14 cellular contexts compared by ENCODE assay signal in genomic region chr17:44959821-44960523, GRCh38. TPM values are rescaled to one million over a fixed set of nuclear protein-coding genes. Genes with fewer than 3 reads are reported as not detected.
DNase-seq lines count a peak whose midpoint lies in the region; ATAC-seq, FAIRE-seq and TF ChIP-seq lines count a peak whose summit lies in the region.
"Had no signal": no experiment of that assay in that cellular context is flagged by ENCODE, and none has a peak within 500 bp of the region (broad histone marks: within the 10 kb centered on the region; RNA-seq: fewer than 3 reads in every experiment).

No MANE protein-coding gene starts in this region.

- H3K27ac ChIP-seq in RWPE2 (ENCODE audit: poor library complexity, severe bottlenecking) (peak overlapping the region; percentile 30), endothelial cell of umbilical vein (ENCODE audit: insufficient read depth, low read depth, low read length) (no peak overlapping the region)
- H3K27ac ChIP-seq: adrenal gland, skin epidermis had no signal

- no peak overlapping the region for H3K27ac Mint-ChIP-seq in activated CD8-positive, alpha-beta memory T cell treated with anti-CD3 and anti-CD28 coated beads, Interleukin-2, amount 10 ng/mL, durations not matched to agents 7 days and 5 days

- peak overlapping the region; percentile 12 for H3K4me2 ChIP-seq in endothelial cell of umbilical vein (ENCODE audit: insufficient read depth, low read length)

- H3K9ac ChIP-seq in endothelial cell of umbilical vein (replicated peaks; ENCODE audit: extremely low read depth, insufficient read depth, low read length): no peak overlapping the region

- POLR2A ChIA-PET in endothelial cell of umbilical vein (lab: Charles Lee): interaction anchor here (1.0 kb wide), 1 partner anchor 11 kb away, joined by 4 read pairs; no protein-coding TSS in a partner anchor

- no peaks in the 10 kb centered on the region for H4K20me1 ChIP-seq in endothelial cell of umbilical vein (replicated peaks; ENCODE audit: control insufficient read depth, extremely low read depth, insufficient read depth, low read length)

- H3K36me3 ChIP-seq in RWPE2 (ENCODE audit: low read depth) (no peaks in the 10 kb centered on the region), endothelial cell of umbilical vein (ENCODE audit: control insufficient read depth in 2 of 2, extremely low read depth in 1 of 2, insufficient read depth in 2 of 2, low read length in 2 of 2) (no peaks in the 10 kb centered on the region)
- H3K36me3 ChIP-seq: adrenal gland had no signal

- no peaks in the 10 kb centered on the region for H3K36me3 Mint-ChIP-seq in activated CD8-positive, alpha-beta memory T cell treated with anti-CD3 and anti-CD28 coated beads, Interleukin-2, amount 10 ng/mL, durations not matched to agents 7 days and 5 days

- DNase-seq in activated CD8-positive, alpha-beta memory T cell treated with anti-CD3 and anti-CD28 coated beads, Interleukin-2, amount 50 U/mL, for 4 hours: peak; percentile 56
- DNase-seq in activated CD8-positive, alpha-beta memory T cell treated with anti-CD3 and anti-CD28 coated beads, Interleukin-2, amount 10 ng/mL, durations not matched to agents 7 days and 5 days: no peak
- peak; percentile 49 for DNase-seq in RWPE2 (ENCODE audit: low spot score)
- DNase-seq in endothelial cell of umbilical vein (ENCODE audit: low read depth, low spot score): no peak
- no peak for DNase-seq in skeletal muscle cell (ENCODE audit: low read depth)
- no peak for DNase-seq in DMS 273 treated with DMSO at 0.1 percent for 48 hours (lab: John Stamatoyannopoulos, UW)
- no peak for DNase-seq in activated gamma-delta T cell treated with Interleukin-2 at 50 U/mL for 16 hours
- DNase-seq in OCI-M2 (lab: John Stamatoyannopoulos, UW; ENCODE audit: unreplicated experiment): no peak
- DNase-seq: adrenal gland, GDM1, KBM-7, NCI-H2107 had no signal

- TF ChIP-seq CTCF in RWPE2 (IDR thresholded peaks at IDR 0.05; ENCODE audit: poor library complexity, severe bottlenecking): no peak
- no peak for TF ChIP-seq CTCF in endothelial cell of umbilical vein (IDR thresholded peaks at IDR 0.05; ENCODE audit: extremely low read depth in 1 of 2, insufficient read depth in 1 of 2, low read depth in 1 of 2, low read length in 2 of 2)

- H3K4me1 ChIP-seq in RWPE2 (ENCODE audit: insufficient read depth, poor library complexity, severe bottlenecking): peaks cover 8% of the 10 kb centered on the region
- H3K4me1 ChIP-seq in endothelial cell of umbilical vein (ENCODE audit: control insufficient read depth, extremely low read depth, insufficient read depth, low read length): no peaks in the 10 kb centered on the region
- H3K4me1 ChIP-seq: adrenal gland had no signal

- no peaks in the 10 kb centered on the region for H3K9me3 Mint-ChIP-seq in activated CD8-positive, alpha-beta memory T cell treated with anti-CD3 and anti-CD28 coated beads, Interleukin-2, amount 10 ng/mL, durations not matched to agents 7 days and 5 days (ENCODE audit: low read depth)

- no peak for ATAC-seq in activated CD8-positive, alpha-beta memory T cell treated with anti-CD3 and anti-CD28 coated beads, Interleukin-2, amount 10 ng/mL, durations not matched to agents 7 days and 5 days
- ATAC-seq in RWPE2 (ENCODE audit: low read depth): no peak; the same call in 2 of the 3 replicates
- ATAC-seq: Panc1 had no signal

- no peaks in the 10 kb centered on the region for H3K79me2 ChIP-seq in endothelial cell of umbilical vein (ENCODE audit: control insufficient read depth, insufficient read depth, low read length)

- no peaks in the 10 kb centered on the region for H3K9me1 ChIP-seq in endothelial cell of umbilical vein (replicated peaks; ENCODE audit: control insufficient read depth, extremely low read depth, insufficient read depth, low read length)

- H3K9me3 ChIP-seq in RWPE2 (ENCODE audit: severe bottlenecking) (no peaks in the 10 kb centered on the region), endothelial cell of umbilical vein (replicated peaks; ENCODE audit: control insufficient read depth, insufficient read depth, low read length) (no peaks in the 10 kb centered on the region)
- H3K9me3 ChIP-seq: adrenal gland had no signal

- H3K4me3 ChIP-seq in RWPE2 (ENCODE audit: severe bottlenecking): no peak overlapping the region
- peak overlapping the region in 1 of 3 experiments; percentile 25 for H3K4me3 ChIP-seq in endothelial cell of umbilical vein (replicated peaks in 1 of 3; ENCODE audit: insufficient read depth in 1 of 3, low read depth in 1 of 3, low read length in 3 of 3)
- H3K4me3 ChIP-seq in skeletal muscle cell (ENCODE audit: low read depth, low read length): peak overlapping the region; percentile 13
- H3K4me3 ChIP-seq: adrenal gland had no signal

- BruUV-seq in endothelial cell of umbilical vein (replicated peaks; lab: Mats Ljungman, UMichigan): no TSS peak

- peak; percentile 38 for FAIRE-seq in endothelial cell of umbilical vein (lab: Jason Lieb, UNC)

- intact Hi-C loops in endothelial cell of umbilical vein (cut with micrococcal nuclease): no loop called here

- H3K4me1 Mint-ChIP-seq in activated CD8-positive, alpha-beta memory T cell treated with anti-CD3 and anti-CD28 coated beads, Interleukin-2, amount 10 ng/mL, durations not matched to agents 7 days and 5 days: peaks cover 3% of the 10 kb centered on the region

- H2AFZ ChIP-seq in endothelial cell of umbilical vein (ENCODE audit: low read depth, low read length): peak overlapping the region; percentile 70

- dilution Hi-C loops in endothelial cell of umbilical vein (cut with MboI; ENCODE audit: extremely low pct_ligation_motif_present, low sequenced_read_pairs): no loop called here

- H3K27me3 Mint-ChIP-seq in activated CD8-positive, alpha-beta memory T cell treated with anti-CD3 and anti-CD28 coated beads, Interleukin-2, amount 10 ng/mL, durations not matched to agents 7 days and 5 days: peaks cover 72% of the 10 kb centered on the region

- TF ChIP-seq POLR2A in endothelial cell of umbilical vein (IDR thresholded peaks at IDR 0.05; ENCODE audit: low read depth, low read length): no peak

- CTCF ChIA-PET in activated CD8-positive, alpha-beta memory T cell treated with anti-CD3 and anti-CD28 coated beads, Interleukin-2, amount 10 ng/mL, durations not matched to agents 7 days and 5 days (lab: Charles Lee): interaction anchor here (0.7 kb wide), 2 partner anchors 15 to 138 kb away, joined by 3 read pairs; no protein-coding TSS in a partner anchor
- CTCF ChIA-PET in endothelial cell of umbilical vein (lab: Charles Lee): interaction anchor here (1.3 to 1.4 kb wide), 4 partner anchors 8 to 59 kb away, joined by 3 to 6 read pairs (median 4); partner anchors contain the start of gene C1QL1

- H3K27me3 ChIP-seq in RWPE2 (ENCODE audit: insufficient read depth, poor library complexity, severe bottlenecking) (no peaks in the 10 kb centered on the region), endothelial cell of umbilical vein (ENCODE audit: control insufficient read depth in 2 of 2, insufficient read depth in 2 of 2, low read length in 2 of 2) (peaks cover 15% of the 10 kb centered on the region in 2 experiments)

- H3K4me3 Mint-ChIP-seq in activated CD8-positive, alpha-beta memory T cell treated with anti-CD3 and anti-CD28 coated beads, Interleukin-2, amount 10 ng/mL, durations not matched to agents 7 days and 5 days: no peak overlapping the region

TF ChIP-seq in endothelial cell of umbilical vein, 7 proteins besides CTCF, POLR2A, EP300 and RAD21 (continues in another document):
- TF ChIP-seq, protein P1, sequence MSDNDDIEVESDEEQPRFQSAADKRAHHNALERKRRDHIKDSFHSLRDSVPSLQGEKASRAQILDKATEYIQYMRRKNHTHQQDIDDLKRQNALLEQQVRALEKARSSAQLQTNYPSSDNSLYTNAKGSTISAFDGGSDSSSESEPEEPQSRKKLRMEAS (IDR thresholded peaks at IDR 0.05; ENCODE audit: insufficient read depth, insufficient read length): no peak
- TF ChIP-seq GATA2 (IDR thresholded peaks at IDR 0.05; ENCODE audit: insufficient read depth, insufficient read length, low read depth, low read length) (no peak), MYC (IDR thresholded peaks at IDR 0.05; ENCODE audit: low read depth, low read length) (no peak)

RNA-seq across cellular contexts. Expression of gene C1QL1, which starts 8.1 kb away (rescaled TPM):
- under 1 TPM; 0.33 to 0.38 TPM for total RNA-seq in activated CD8-positive, alpha-beta memory T cell treated with anti-CD3 and anti-CD28 coated beads, Interleukin-2, amount 10 ng/mL, durations not matched to agents 7 days and 5 days
- total RNA-seq in endothelial cell of umbilical vein: 0.35 TPM in 2 replicates
- 0.72 and 0.75 TPM in 2 replicates for polyA plus RNA-seq in endothelial cell of umbilical vein
- 0.22 and 0.34 TPM in 2 replicates for polyA plus RNA-seq in endothelial cell of umbilical vein (2011; cell fraction: cytosol; rRNA removed)
- polyA plus RNA-seq in endothelial cell of umbilical vein (2011; cell fraction: nucleus; rRNA removed): not detected in 2 replicates
- polyA plus RNA-seq in endothelial cell of umbilical vein (2012): 0.17 and 1.1 TPM in 2 replicates
- not detected in 2 replicates for polyA minus RNA-seq in endothelial cell of umbilical vein
- polyA minus RNA-seq in endothelial cell of umbilical vein (2011; cell fraction: cytosol; rRNA and poly(A)+ RNA removed): 1.7 TPM
- polyA minus RNA-seq in endothelial cell of umbilical vein (2011; cell fraction: nucleus; rRNA and poly(A)+ RNA removed): not detected in 2 replicates

RNA-seq across cellular contexts. Expression of gene KIF18B, which starts 12.4 kb away (rescaled TPM):
- 100 to 1,000 TPM in 1 of 2 experiments, 10 to 100 TPM in 1; 86.7 to 117 TPM for total RNA-seq in activated CD8-positive, alpha-beta memory T cell treated with anti-CD3 and anti-CD28 coated beads, Interleukin-2, amount 10 ng/mL, durations not matched to agents 7 days and 5 days
- 48.4 and 50.3 TPM in 2 replicates for total RNA-seq in endothelial cell of umbilical vein
- polyA plus RNA-seq in endothelial cell of umbilical vein: 24.5 and 25.2 TPM in 2 replicates
- polyA plus RNA-seq in endothelial cell of umbilical vein (2011; cell fraction: cytosol; rRNA removed): 18.5 and 19.1 TPM in 2 replicates
- 63.3 and 66.2 TPM in 2 replicates for polyA plus RNA-seq in endothelial cell of umbilical vein (2011; cell fraction: nucleus; rRNA removed)
- 7.9 and 15.2 TPM in 2 replicates for polyA plus RNA-seq in endothelial cell of umbilical vein (2012)
- 27.0 and 27.5 TPM in 2 replicates for polyA minus RNA-seq in endothelial cell of umbilical vein
- 20.6 TPM for polyA minus RNA-seq in endothelial cell of umbilical vein (2011; cell fraction: cytosol; rRNA and poly(A)+ RNA removed)
- polyA minus RNA-seq in endothelial cell of umbilical vein (2011; cell fraction: nucleus; rRNA and poly(A)+ RNA removed): 30.2 and 31.6 TPM in 2 replicates

RNA-seq across cellular contexts. Expression of gene GFAP, which starts 44.7 kb away (rescaled TPM):
- total RNA-seq in activated CD8-positive, alpha-beta memory T cell treated with anti-CD3 and anti-CD28 coated beads, Interleukin-2, amount 10 ng/mL, durations not matched to agents 7 days and 5 days: not detected
- 0.42 TPM in 1 of 2 replicates, not detected in the other for total RNA-seq in endothelial cell of umbilical vein
- 0.07 and 0.16 TPM in 2 replicates for polyA plus RNA-seq in endothelial cell of umbilical vein
- polyA plus RNA-seq in endothelial cell of umbilical vein (2011; cell fraction: cytosol; rRNA removed): 0.04 and 0.06 TPM in 2 replicates
- not detected in 2 replicates for polyA plus RNA-seq in endothelial cell of umbilical vein (2011; cell fraction: nucleus; rRNA removed)
- 0.15 and 0.21 TPM in 2 replicates for polyA plus RNA-seq in endothelial cell of umbilical vein (2012)
- not detected in 2 replicates for polyA minus RNA-seq in endothelial cell of umbilical vein
- not detected for polyA minus RNA-seq in endothelial cell of umbilical vein (2011; cell fraction: cytosol; rRNA and poly(A)+ RNA removed)
- 0.10 TPM in 1 of 2 replicates, not detected in the other for polyA minus RNA-seq in endothelial cell of umbilical vein (2011; cell fraction: nucleus; rRNA and poly(A)+ RNA removed)

Comparison
In these comparisons a context has a peak if more than half of its experiments do, and no peak if none do; other contexts are left out.
1. DNase-seq: peak in activated CD8-positive, alpha-beta memory T cell treated with anti-CD3 and anti-CD28 coated beads, Interleukin-2, amount 50 U/mL, for 4 hours (single experiment) and RWPE2 (single experiment); none in activated CD8-positive, alpha-beta memory T cell treated with anti-CD3 and anti-CD28 coated beads, Interleukin-2, amount 10 ng/mL, durations not matched to agents 7 days and 5 days (single experiment), endothelial cell of umbilical vein (single experiment), skeletal muscle cell (single experiment), DMS 273 treated with DMSO at 0.1 percent for 48 hours (single experiment), activated gamma-delta T cell treated with Interleukin-2 at 50 U/mL for 16 hours (single experiment) and OCI-M2 (single experiment).